Comparison of ENCODE assay signal across 8 cellular contexts in the genomic region with DNA sequence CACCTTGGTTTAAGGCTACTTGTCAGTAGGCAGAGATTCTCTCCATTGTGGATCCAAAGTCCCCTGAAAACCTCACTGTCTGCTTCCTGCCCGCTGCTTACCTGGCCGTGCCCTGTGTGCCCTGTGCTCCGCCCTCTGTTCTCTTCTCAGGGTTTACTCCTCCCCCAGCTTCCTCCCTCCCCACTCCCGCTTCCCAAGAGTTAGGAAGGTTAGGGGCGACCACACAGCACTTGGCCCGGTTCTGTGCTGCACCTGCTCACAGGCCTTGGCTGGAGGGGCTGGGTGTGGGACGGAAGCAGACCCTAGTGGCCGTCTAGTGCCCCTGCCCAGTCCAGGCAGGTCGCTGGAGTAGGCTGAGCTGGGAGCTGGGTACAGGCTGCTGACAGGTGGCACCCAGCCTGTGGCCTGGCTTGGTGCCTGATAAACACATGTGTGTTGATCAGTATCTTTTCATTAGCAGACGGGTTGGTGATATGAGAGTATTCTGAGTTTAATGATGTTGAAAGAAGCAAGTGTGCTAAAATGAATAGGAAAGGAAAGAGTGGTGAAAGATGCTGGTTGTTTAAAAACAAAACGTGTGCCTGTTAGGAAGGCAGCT. TPM values are rescaled to one million over a fixed set of nuclear protein-coding genes. Genes with fewer than 3 reads are reported as not detected.
A peak's percentile ranks its signal among the peaks of the same experiment; 100 is the strongest.
DNase-seq lines count a peak whose midpoint lies in the region; ATAC-seq and TF ChIP-seq lines count a peak whose summit lies in the region.

No MANE protein-coding gene starts in this region.

- H3K4me1 ChIP-seq in CD8-positive, alpha-beta memory T cell (ENCODE audit: insufficient read depth, low read length): peaks cover 13% of the 10 kb centered on the region
- peaks cover 0 to 13% of the 10 kb centered on the region in 2 donors for H3K4me1 ChIP-seq in left lung
- H3K4me1 ChIP-seq in esophagus muscularis mucosa: peaks cover 0 to 19% (median 2%) of the 10 kb centered on the region in 4 donors

- H3K27me3 ChIP-seq in CD8-positive, alpha-beta memory T cell (ENCODE audit: insufficient read depth, low read length, poor library complexity, severe bottlenecking): no peaks in the 10 kb centered on the region
- H3K27me3 ChIP-seq in left lung: no peaks in the 10 kb centered on the region
- no peaks in the 10 kb centered on the region for H3K27me3 ChIP-seq in esophagus muscularis mucosa

- intact Hi-C loops in left lung (cut with DNase I) (no loop called here), esophagus muscularis mucosa (cut with DNase I) (no loop called here)

- POLR2A ChIA-PET in CD8-positive, alpha-beta memory T cell (lab: Charles Lee): no interaction called here

- TF ChIP-seq CTCF in left lung (IDR thresholded peaks at IDR 0.05) (no peak), esophagus muscularis mucosa (IDR thresholded peaks at IDR 0.05) (no peak)

- no peak for TF ChIP-seq EP300 in esophagus muscularis mucosa (IDR thresholded peaks at IDR 0.05)

- H3K4me3 Mint-ChIP-seq in CD8-positive, alpha-beta memory T cell: peak overlapping the region in 5 of 7 donors; percentile 13 to 38 (median 26)

- 77% methylated on average over 11 of the region's 11 CpGs for WGBS in esophagus muscularis mucosa

- no peak for DNase-seq in CD8-positive, alpha-beta memory T cell
- DNase-seq in NCI-H1694 (lab: John Stamatoyannopoulos, UW) (peak; percentile 93), left lung (peak in 1 of 2 donors; percentile 59), amygdala (lab: John Stamatoyannopoulos, UW) (no peak), esophagus muscularis mucosa (ENCODE audit: extremely low spot score) (no peak)
- DNase-seq in activated effector memory CD4-positive, alpha-beta T cell treated with anti-CD3 and anti-CD28 coated beads, Interleukin-2, amount 50 U/mL, for 16 hours: peak; percentile 72

- H3K9me3 ChIP-seq in CD8-positive, alpha-beta memory T cell (ENCODE audit: low read length): no peaks in the 10 kb centered on the region
- no peaks in the 10 kb centered on the region for H3K9me3 ChIP-seq in left lung
- H3K9me3 ChIP-seq in esophagus muscularis mucosa: no peaks in the 10 kb centered on the region

- ATAC-seq in left lung (peak; percentile 68), HG03159 (IDR thresholded peaks at IDR 0.05; ENCODE audit: unreplicated experiment) (no peak), HG02870 (IDR thresholded peaks at IDR 0.05; ENCODE audit: unreplicated experiment) (no peak)

- H3K27ac ChIP-seq in CD8-positive, alpha-beta memory T cell (ENCODE audit: low read depth, low read length): no peak overlapping the region
- H3K27ac ChIP-seq in left lung: no peak overlapping the region
- no peak overlapping the region for H3K27ac ChIP-seq in esophagus muscularis mucosa (replicated peaks in 1 of 4)

- peaks cover 0 to 8% (median 0%) of the 10 kb centered on the region in 3 donors for H3K36me3 Mint-ChIP-seq in CD8-positive, alpha-beta memory T cell

- CTCF ChIA-PET in CD8-positive, alpha-beta memory T cell (lab: Charles Lee): interaction anchor here (1.0 kb wide), 1 partner anchor 142 kb away, joined by 4 read pairs; no protein-coding TSS in a partner anchor

- no peak overlapping the region for H3K4me3 ChIP-seq in CD8-positive, alpha-beta memory T cell (ENCODE audit: low read length)
- no peak overlapping the region for H3K4me3 ChIP-seq in left lung
- H3K4me3 ChIP-seq in esophagus muscularis mucosa: no peak overlapping the region

- no peaks in the 10 kb centered on the region for H3K36me3 ChIP-seq in CD8-positive, alpha-beta memory T cell (ENCODE audit: insufficient read depth, low read length)
- peaks cover 0 to 48% of the 10 kb centered on the region in 2 donors for H3K36me3 ChIP-seq in left lung
- H3K36me3 ChIP-seq in esophagus muscularis mucosa: peaks cover 8 to 66% (median 56%) of the 10 kb centered on the region in 4 donors

- H3K4me1 Mint-ChIP-seq in CD8-positive, alpha-beta memory T cell: peaks cover 21% of the 10 kb centered on the region in 3 donors

- H3K27me3 Mint-ChIP-seq in CD8-positive, alpha-beta memory T cell: no peaks in the 10 kb centered on the region

- no peak for TF ChIP-seq POLR2A in esophagus muscularis mucosa (IDR thresholded peaks at IDR 0.05; ENCODE audit: low read depth)

- no peaks in the 10 kb centered on the region for H3K9me3 Mint-ChIP-seq in CD8-positive, alpha-beta memory T cell

- peak overlapping the region; percentile 5 to 90 (median 65) for H3K27ac Mint-ChIP-seq in CD8-positive, alpha-beta memory T cell

RNA-seq across cellular contexts. Expression of a gene that starts 40.5 kb away (rescaled TPM):
- 10 to 100 TPM; 25.3 to 33.0 TPM for total RNA-seq in CD8-positive, alpha-beta memory T cell
- 7.6 TPM for polyA plus RNA-seq in CD8-positive, alpha-beta memory T cell
- total RNA-seq in left lung (10 to 100 TPM; 61.8 to 78.2 TPM), esophagus muscularis mucosa (100 to 1,000 TPM in 1 of 4 donors, 10 to 100 TPM in 3; 20.0 to 126 (median 63.8) TPM)

Comparison
In these comparisons a context has a peak if more than half of its experiments do, and no peak if none do; other contexts are left out.
1. DNase-seq: peak in NCI-H1694 (single experiment) and activated effector memory CD4-positive, alpha-beta T cell treated with anti-CD3 and anti-CD28 coated beads, Interleukin-2, amount 50 U/mL, for 16 hours (single experiment); none in CD8-positive, alpha-beta memory T cell (0 of 5), amygdala (0 of 56) and esophagus muscularis mucosa (single experiment).